12 cellular contexts compared by ENCODE assay signal in genomic region chr7:156942708-156943090, GRCh38. TPM values are rescaled to one million over a fixed set of nuclear protein-coding genes. Genes with fewer than 3 reads are reported as not detected.
A peak's percentile ranks its signal among the peaks of the same experiment; 100 is the strongest.
DNase-seq lines count a peak whose midpoint lies in the region; ATAC-seq and TF ChIP-seq lines count a peak whose summit lies in the region.
"Had no signal": no experiment of that assay in that cellular context is flagged by ENCODE, and none has a peak within 500 bp of the region (broad histone marks: within the 10 kb centered on the region; RNA-seq: fewer than 3 reads in every experiment).

No MANE protein-coding gene starts in this region.

- H4K20me1 ChIP-seq in OCI-LY3 (ENCODE audit: insufficient read depth, low read length) (no peaks in the 10 kb centered on the region), osteoblast (ENCODE audit: insufficient read depth, low read length) (no peaks in the 10 kb centered on the region)

- POLR2A ChIA-PET in activated CD4-positive, alpha-beta T cell treated with anti-CD3 and anti-CD28 coated beads for 36 hours (lab: Charles Lee): no interaction called here

- ATAC-seq in activated CD4-positive, alpha-beta T cell treated with anti-CD3 and anti-CD28 coated beads for 36 hours: peak; percentile 74

- no peaks in the 10 kb centered on the region for H3K4me1 Mint-ChIP-seq in activated CD4-positive, alpha-beta T cell treated with anti-CD3 and anti-CD28 coated beads for 36 hours

- no peak for TF ChIP-seq CTCF in OCI-LY3 (IDR thresholded peaks at IDR 0.05; ENCODE audit: low read depth, low read length)
- TF ChIP-seq CTCF in epithelial cell of esophagus (IDR thresholded peaks at IDR 0.05; ENCODE audit: insufficient read depth, low read depth, low read length, missing control alignments): no peak
- no peak for TF ChIP-seq CTCF in osteoblast (IDR thresholded peaks at IDR 0.05; ENCODE audit: extremely low read depth, low read depth, low read length)

- H3K4me3 ChIP-seq in OCI-LY3 (ENCODE audit: low read length) (no peak overlapping the region), epithelial cell of esophagus (ENCODE audit: low read length) (no peak overlapping the region), osteoblast (ENCODE audit: insufficient read depth, low read length) (no peak overlapping the region)
- H3K4me3 ChIP-seq: right atrium auricular region had no signal

- no peaks in the 10 kb centered on the region for H3K36me3 ChIP-seq in OCI-LY3 (replicated peaks; ENCODE audit: low read depth, low read length)
- H3K36me3 ChIP-seq in osteoblast (ENCODE audit: insufficient read depth, low read length): no peaks in the 10 kb centered on the region
- H3K36me3 ChIP-seq: right atrium auricular region had no signal

- peaks cover 6% of the 10 kb centered on the region for H3K36me3 Mint-ChIP-seq in activated CD4-positive, alpha-beta T cell treated with anti-CD3 and anti-CD28 coated beads for 36 hours (ENCODE audit: low read depth)
- H3K36me3 Mint-ChIP-seq: brain had no signal

- intact Hi-C loops in activated CD4-positive, alpha-beta T cell treated with anti-CD3 and anti-CD28 coated beads for 36 hours (cut with DNase I, micrococcal nuclease): no loop called here

- H3K4me3 Mint-ChIP-seq in activated CD4-positive, alpha-beta T cell treated with anti-CD3 and anti-CD28 coated beads for 36 hours: peak overlapping the region; percentile 27
- H3K4me3 Mint-ChIP-seq: brain had no signal

- H3K27me3 ChIP-seq in OCI-LY3 (ENCODE audit: low read depth, low read length): 0 out of 2 replicates have a peak, but pooled peaks cover 6% of the 10 kb centered on the region
- peaks cover 23% of the 10 kb centered on the region for H3K27me3 ChIP-seq in osteoblast (ENCODE audit: insufficient read depth, low read length)
- H3K27me3 ChIP-seq: right atrium auricular region had no signal

- DNase-seq in activated CD4-positive, alpha-beta T cell treated with anti-CD3 and anti-CD28 coated beads for 36 hours: peak; percentile 56
- DNase-seq in activated CD4-positive, alpha-beta T cell treated with anti-CD3 and anti-CD28 coated beads for 1 hour: no peak
- DNase-seq in epithelial cell of esophagus (ENCODE audit: low read depth) (peak; percentile 62), osteoblast (ENCODE audit: insufficient read length, low spot score, missing footprints) (peak; percentile 75), NCI-H526 treated with DMSO at 0.1 percent for 48 hours (lab: John Stamatoyannopoulos, UW) (no peak), SK-N-DZ (ENCODE audit: low spot score) (no peak), hepatic stellate cell (ENCODE audit: low spot score) (no peak)
- DNase-seq: NCI-H1694 treated with DMSO at 0.1 percent for 48 hours; NK-92 treated with Interleukin-12 subunit alpha and Interleukin-12 subunit beta, amount 100 ng/mL, for 24 hours had no signal

- CTCF ChIA-PET in activated CD4-positive, alpha-beta T cell treated with anti-CD3 and anti-CD28 coated beads for 36 hours (lab: Charles Lee): interaction anchor here (0.7 to 0.8 kb wide), 2 partner anchors 16 to 38 kb away, joined by 3 read pairs; no protein-coding TSS in a partner anchor

- peaks cover 25% of the 10 kb centered on the region for H3K27me3 Mint-ChIP-seq in activated CD4-positive, alpha-beta T cell treated with anti-CD3 and anti-CD28 coated beads for 36 hours

- H3K4me2 ChIP-seq in OCI-LY3 (ENCODE audit: low read length) (no peak overlapping the region), osteoblast (ENCODE audit: insufficient read depth, low read length) (no peak overlapping the region)

- H3K4me1 ChIP-seq in OCI-LY3 (ENCODE audit: low read length) (peaks cover 8% of the 10 kb centered on the region), osteoblast (ENCODE audit: insufficient read depth, low read length) (no peaks in the 10 kb centered on the region)
- H3K4me1 ChIP-seq: right atrium auricular region had no signal

- H3K9me3 ChIP-seq in OCI-LY3 (ENCODE audit: insufficient read depth, low read length) (no peaks in the 10 kb centered on the region), osteoblast (ENCODE audit: low read depth, low read length) (no peaks in the 10 kb centered on the region)
- H3K9me3 ChIP-seq: right atrium auricular region had no signal

- H3K27ac Mint-ChIP-seq in activated CD4-positive, alpha-beta T cell treated with anti-CD3 and anti-CD28 coated beads for 36 hours: no peak overlapping the region
- H3K27ac Mint-ChIP-seq: brain had no signal

- H3K9me3 Mint-ChIP-seq in activated CD4-positive, alpha-beta T cell treated with anti-CD3 and anti-CD28 coated beads for 36 hours (ENCODE audit: low read depth): peaks cover 7% of the 10 kb centered on the region

- H3K27ac ChIP-seq in OCI-LY3 (ENCODE audit: low read length) (no peak overlapping the region), osteoblast (ENCODE audit: low read depth, low read length) (no peak overlapping the region)
- H3K27ac ChIP-seq: right atrium auricular region had no signal

- H3K79me2 ChIP-seq in OCI-LY3 (ENCODE audit: low read length): no peaks in the 10 kb centered on the region
- no peaks in the 10 kb centered on the region for H3K79me2 ChIP-seq in osteoblast (ENCODE audit: insufficient read depth, low read length)

- no peak overlapping the region for H3K9ac ChIP-seq in OCI-LY3 (ENCODE audit: low read length)

- H2AFZ ChIP-seq in OCI-LY3 (ENCODE audit: low read depth, low read length): peak overlapping the region; percentile 87; the same call in 1 of the 2 replicates
- peak overlapping the region; percentile 47 for H2AFZ ChIP-seq in osteoblast (ENCODE audit: low read length)

RNA-seq across cellular contexts. Expression of gene NOM1, which starts 6.8 kb away (rescaled TPM):
- total RNA-seq in activated CD4-positive, alpha-beta T cell treated with anti-CD3 and anti-CD28 coated beads for 36 hours: 10 to 100 TPM; 27.3 to 32.1 TPM
- 11.6 and 17.1 TPM in 2 replicates for total RNA-seq in osteoblast
- 10.6 and 12.6 TPM in 2 replicates for polyA plus RNA-seq in SK-N-DZ (2014; cell fraction: cytosol; rRNA removed)
- 14.4 and 44.8 TPM in 2 replicates for polyA plus RNA-seq in SK-N-DZ (2014; cell fraction: nucleus; rRNA removed)

RNA-seq across cellular contexts. Expression of gene LMBR1, which starts 49.7 kb away (rescaled TPM):
- total RNA-seq in activated CD4-positive, alpha-beta T cell treated with anti-CD3 and anti-CD28 coated beads for 36 hours: 10 to 100 TPM; 31.0 to 39.0 TPM
- 39.4 and 44.8 TPM in 2 replicates for total RNA-seq in osteoblast
- 21.9 and 24.9 TPM in 2 replicates for polyA plus RNA-seq in SK-N-DZ (2014; cell fraction: cytosol; rRNA removed)
- 51.7 and 56.1 TPM in 2 replicates for polyA plus RNA-seq in SK-N-DZ (2014; cell fraction: nucleus; rRNA removed)

Comparison
In these comparisons a context has a peak if more than half of its experiments do, and no peak if none do; other contexts are left out.
1. DNase-seq: peak in activated CD4-positive, alpha-beta T cell treated with anti-CD3 and anti-CD28 coated beads for 36 hours (single experiment), epithelial cell of esophagus (single experiment) and osteoblast (single experiment); none in activated CD4-positive, alpha-beta T cell treated with anti-CD3 and anti-CD28 coated beads for 1 hour (single experiment), NCI-H526 treated with DMSO at 0.1 percent for 48 hours (single experiment), SK-N-DZ (single experiment) and hepatic stellate cell (single experiment).